ENCODE assay signal across 1 cellular context in the genomic region with DNA sequence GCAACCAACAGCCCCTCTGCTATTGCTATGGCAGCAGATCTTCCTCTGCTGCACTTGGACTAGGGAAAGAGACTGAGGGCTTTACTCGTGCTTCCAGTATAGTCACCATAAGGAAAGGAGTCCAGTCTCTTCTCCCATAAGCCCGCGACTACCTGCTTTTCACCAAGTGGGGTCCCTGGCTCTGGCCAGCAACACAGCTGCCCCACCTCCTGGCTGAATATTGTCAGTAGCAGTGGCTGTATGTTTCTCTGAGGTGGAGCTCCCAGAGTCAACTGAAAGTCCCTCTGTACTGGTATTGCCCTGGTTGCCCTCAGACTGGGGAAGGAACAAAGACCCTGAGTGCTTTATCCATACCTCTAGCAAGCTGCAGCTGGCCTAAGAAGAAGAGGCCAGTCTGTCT.
TF ChIP-seq lines count a peak whose summit lies in the region.

No MANE protein-coding gene starts in this region.

TF ChIP-seq in HEK293T, 16 proteins besides CTCF, POLR2A, EP300 and RAD21 (continued from another document):
- TF ChIP-seq BHLHE40 (IDR thresholded peaks at IDR 0.05; ENCODE audit: borderline replicate concordance): no peak
- TF ChIP-seq NFRKB (IDR thresholded peaks at IDR 0.05): no peak
- no peak for TF ChIP-seq LEF1 (IDR thresholded peaks at IDR 0.05; ENCODE audit: borderline replicate concordance)
- no peak for TF ChIP-seq ZNF384 (IDR thresholded peaks at IDR 0.05)
- no peak for TF ChIP-seq ARNT (IDR thresholded peaks at IDR 0.05)
